ENCODE assay signal across 8 cellular contexts in the genomic region with DNA sequence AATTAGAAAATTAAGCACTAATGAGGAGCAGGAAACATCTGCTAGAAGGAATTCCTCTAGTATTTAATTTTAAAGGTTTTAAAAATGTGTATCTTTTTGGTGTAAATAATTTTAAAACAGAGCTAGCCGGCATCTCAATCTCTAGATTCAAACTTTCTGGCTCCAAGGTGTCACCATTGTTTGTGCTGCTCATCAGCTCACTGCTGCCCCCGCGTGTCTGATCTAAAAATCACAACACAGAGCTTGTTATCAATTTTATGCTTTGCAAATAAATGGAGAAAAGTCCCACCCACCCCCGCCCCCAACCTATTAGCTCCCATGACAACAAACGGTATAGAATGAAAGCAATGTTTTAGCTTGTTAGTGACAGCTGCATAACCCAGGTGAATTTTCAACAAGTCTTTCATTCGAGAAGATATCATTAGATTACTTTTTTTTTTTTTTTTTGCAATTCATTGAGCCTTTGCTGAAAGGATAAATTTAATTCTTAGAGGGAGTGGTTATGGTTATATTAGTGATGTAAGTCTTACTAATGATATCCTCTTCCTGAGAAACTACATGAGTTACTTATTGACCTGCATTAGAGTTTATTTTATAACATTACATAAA. TPM values are rescaled to one million over a fixed set of nuclear protein-coding genes. Genes with fewer than 3 reads are reported as not detected.
DNase-seq lines count a peak whose midpoint lies in the region; ATAC-seq and TF ChIP-seq lines count a peak whose summit lies in the region.

No MANE protein-coding gene starts in this region.

- TF ChIP-seq EP300 in Ishikawa (IDR thresholded peaks at IDR 0.05; ENCODE audit: borderline replicate concordance) = no peak
- no peak for TF ChIP-seq EP300 in esophagus muscularis mucosa (IDR thresholded peaks at IDR 0.05)

- H3K4me1 ChIP-seq in OCI-LY1 (ENCODE audit: insufficient read depth, low read length, severe bottlenecking) (peaks cover 58% of the 10 kb centered on the region), esophagus muscularis mucosa (peaks cover 7 to 9% (median 7%) of the 10 kb centered on the region in 4 donors), muscle layer of duodenum (ENCODE audit: control insufficient read depth in 1 of 2, insufficient read depth in 2 of 2, low read length in 2 of 2) (peaks cover 0 to 7% of the 10 kb centered on the region in 2 donors)

- WGBS in esophagus muscularis mucosa = 6% methylated on average over 6 of the region's 6 CpGs

- H3F3A ChIP-seq in OCI-LY1 (ENCODE audit: insufficient read depth, low read length) = no peaks in the 10 kb centered on the region

- peak overlapping the region; percentile 64 for H3K4me3 ChIP-seq in GM06990 (replicated peaks; ENCODE audit: low read depth, low read length)
- H3K4me3 ChIP-seq in OCI-LY1 (ENCODE audit: low read depth, low read length, poor library complexity, severe bottlenecking) = peak overlapping the region; percentile 62
- peak overlapping the region; percentile 45 to 71 (median 63) for H3K4me3 ChIP-seq in esophagus muscularis mucosa
- peak overlapping the region; percentile 78 to 79 for H3K4me3 ChIP-seq in muscle layer of duodenum (ENCODE audit: low read depth in 1 of 2, low read length in 2 of 2)

- TF ChIP-seq POLR2A in esophagus muscularis mucosa (IDR thresholded peaks at IDR 0.05; ENCODE audit: low read depth) = no peak

- H3K9me2 ChIP-seq in OCI-LY1 (ENCODE audit: low read depth, low read length) = no peaks in the 10 kb centered on the region

- H3K27me3 ChIP-seq in GM06990 (replicated peaks; ENCODE audit: control insufficient read depth, insufficient read depth, low read length) (no peaks in the 10 kb centered on the region), OCI-LY1 (ENCODE audit: insufficient read depth, low read length) (no peaks in the 10 kb centered on the region), esophagus muscularis mucosa (no peaks in the 10 kb centered on the region), muscle layer of duodenum (ENCODE audit: low read depth, low read length) (no peaks in the 10 kb centered on the region)

- peak; percentile 65 for TF ChIP-seq CTCF in GM06990 (IDR thresholded peaks at IDR 0.05; ENCODE audit: insufficient read depth, low read length, poor library complexity, severe bottlenecking)
- TF ChIP-seq CTCF in OCI-LY1 (IDR thresholded peaks at IDR 0.05; ENCODE audit: low read length) = peak; percentile 56; the same call in 1 of the 2 replicates
- peak; percentile 63 to 81 (median 81) for TF ChIP-seq CTCF in esophagus muscularis mucosa (IDR thresholded peaks at IDR 0.05)

- H3K36me3 ChIP-seq in GM06990 (ENCODE audit: control insufficient read depth, insufficient read depth, low read length) (no peaks in the 10 kb centered on the region), OCI-LY1 (ENCODE audit: insufficient read depth, low read length) (no peaks in the 10 kb centered on the region), esophagus muscularis mucosa (no peaks in the 10 kb centered on the region), muscle layer of duodenum (ENCODE audit: control insufficient read depth in 1 of 2, insufficient read depth in 2 of 2, low read length in 2 of 2) (no peaks in the 10 kb centered on the region)

- H3K9ac ChIP-seq in OCI-LY1 (ENCODE audit: low read length) = peak overlapping the region; percentile 77

- no peaks in the 10 kb centered on the region for H4K20me1 ChIP-seq in OCI-LY1 (ENCODE audit: insufficient read depth, low read length)

- no peaks in the 10 kb centered on the region for H3K79me2 ChIP-seq in OCI-LY1 (ENCODE audit: insufficient read depth, low read length)

- DNase-seq in GM06990 (ENCODE audit: extremely low read depth, insufficient read length) = peak; percentile 38
- DNase-seq in activated T-cell treated with anti-CD3 and anti-CD28 coated beads for 48 hours (ENCODE audit: low read depth) = peak; percentile 79
- DNase-seq in esophagus muscularis mucosa (ENCODE audit: extremely low spot score) = peak; percentile 96
- DNase-seq in stimulated activated CD8-positive, alpha-beta memory T cell treated with anti-CD3 and anti-CD28 coated beads, Interleukin-4, amount 100 ng/mL, for 48 hours = peak; percentile 96

- peak; percentile 68 for TF ChIP-seq RAD21 in Ishikawa (IDR thresholded peaks at IDR 0.05; ENCODE audit: low read depth)

- no peaks in the 10 kb centered on the region for H3K9me3 ChIP-seq in OCI-LY1 (ENCODE audit: low read length)
- no peaks in the 10 kb centered on the region for H3K9me3 ChIP-seq in esophagus muscularis mucosa
- H3K9me3 ChIP-seq in muscle layer of duodenum (ENCODE audit: control insufficient read depth in 1 of 2, low read length in 2 of 2) = no peaks in the 10 kb centered on the region

- peak overlapping the region; percentile 91 for H2AFZ ChIP-seq in OCI-LY1 (ENCODE audit: low read length)

- ATAC-seq in HG03457 (IDR thresholded peaks at IDR 0.05; ENCODE audit: unreplicated experiment) = no peak

- intact Hi-C loops in esophagus muscularis mucosa (cut with DNase I) = loop anchor here (5.0 kb wide), 1 partner anchor 33 kb away; no protein-coding TSS in a partner anchor

- peak overlapping the region; percentile 76 for H3K27ac ChIP-seq in OCI-LY1 (ENCODE audit: low read depth, low read length, poor library complexity, severe bottlenecking)
- peak overlapping the region; percentile 45 to 78 (median 69) for H3K27ac ChIP-seq in esophagus muscularis mucosa (replicated peaks in 1 of 4)
- H3K27ac ChIP-seq in muscle layer of duodenum (ENCODE audit: low read length) = peak overlapping the region; percentile 62

- peak overlapping the region; percentile 94 for H3K4me2 ChIP-seq in OCI-LY1 (ENCODE audit: low read length)

TF ChIP-seq in Ishikawa, 13 proteins besides CTCF, POLR2A, EP300 and RAD21:
- TF ChIP-seq REST (IDR thresholded peaks at IDR 0.05; ENCODE audit: low read depth) (no peak), TCF12 (IDR thresholded peaks at IDR 0.05; ENCODE audit: low read depth) (no peak), ZBTB7A (IDR thresholded peaks at IDR 0.05; ENCODE audit: low read depth) (no peak), TEAD4 (IDR thresholded peaks at IDR 0.05) (no peak), NFIC (IDR thresholded peaks at IDR 0.05) (no peak), CEBPB (IDR thresholded peaks at IDR 0.05) (no peak), FOXM1 (IDR thresholded peaks at IDR 0.05; ENCODE audit: borderline replicate concordance, low read depth) (no peak), CREB1 (IDR thresholded peaks at IDR 0.05; ENCODE audit: low read depth) (no peak), YY1 (IDR thresholded peaks at IDR 0.05; ENCODE audit: low read depth) (no peak), EGR1 (IDR thresholded peaks at IDR 0.05) (no peak), TAF1 (IDR thresholded peaks at IDR 0.05; ENCODE audit: low read depth) (no peak)
- TF ChIP-seq, protein P1, sequence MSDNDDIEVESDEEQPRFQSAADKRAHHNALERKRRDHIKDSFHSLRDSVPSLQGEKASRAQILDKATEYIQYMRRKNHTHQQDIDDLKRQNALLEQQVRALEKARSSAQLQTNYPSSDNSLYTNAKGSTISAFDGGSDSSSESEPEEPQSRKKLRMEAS (IDR thresholded peaks at IDR 0.05) = no peak
- TF ChIP-seq, protein P2, sequence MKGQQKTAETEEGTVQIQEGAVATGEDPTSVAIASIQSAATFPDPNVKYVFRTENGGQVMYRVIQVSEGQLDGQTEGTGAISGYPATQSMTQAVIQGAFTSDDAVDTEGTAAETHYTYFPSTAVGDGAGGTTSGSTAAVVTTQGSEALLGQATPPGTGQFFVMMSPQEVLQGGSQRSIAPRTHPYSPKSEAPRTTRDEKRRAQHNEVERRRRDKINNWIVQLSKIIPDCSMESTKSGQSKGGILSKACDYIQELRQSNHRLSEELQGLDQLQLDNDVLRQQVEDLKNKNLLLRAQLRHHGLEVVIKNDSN (IDR thresholded peaks at IDR 0.05) = no peak
TF ChIP-seq in Ishikawa: peak in this region for 0.

RNA-seq across cellular contexts. Expression of gene ABHD12B, which starts 11.3 kb away (rescaled TPM):
- total RNA-seq in esophagus muscularis mucosa = not detected

RNA-seq across cellular contexts. Expression of gene NIN, which starts 29.6 kb away (rescaled TPM):
- 10 to 100 TPM; 26.2 to 38.8 (median 34.1) TPM for total RNA-seq in esophagus muscularis mucosa

Comparison
In these comparisons a context has a peak if more than half of its experiments do, and no peak if none do; other contexts are left out.
1. DNase-seq: peak in every context shown above with its lines; median percentile 96 in esophagus muscularis mucosa; 96 in stimulated activated CD8-positive, alpha-beta memory T cell treated with anti-CD3 and anti-CD28 coated beads, Interleukin-4, amount 100 ng/mL, for 48 hours; 79 in activated T-cell treated with anti-CD3 and anti-CD28 coated beads for 48 hours; 38 in GM06990.